ENCODE assay signal across 8 cellular contexts in genomic region chr4:121824171-121824527, GRCh38. TPM values are rescaled to one million over a fixed set of nuclear protein-coding genes. Genes with fewer than 3 reads are reported as not detected.
DNase-seq lines count a peak whose midpoint lies in the region; ATAC-seq, FAIRE-seq and TF ChIP-seq lines count a peak whose summit lies in the region.

No MANE protein-coding gene starts in this region.

- H3K4me1 ChIP-seq in small intestine (ENCODE audit: control insufficient read depth in 2 of 2, insufficient read depth in 1 of 2, low read depth in 1 of 2, low read length in 1 of 2) = peaks cover 0 to 4% of the 10 kb centered on the region in 2 donors

- DNase-seq in RWPE1 (ENCODE audit: low spot score) (no peak), fibroblast of villous mesenchyme (ENCODE audit: low read depth) (no peak), small intestine (no peak), NCI-H345 (lab: John Stamatoyannopoulos, UW) (no peak), KG1 (lab: John Stamatoyannopoulos, UW) (no peak), NCI-H2107 (lab: John Stamatoyannopoulos, UW) (no peak)

- H3K4me3 ChIP-seq in fibroblast of villous mesenchyme (ENCODE audit: low read depth, low read length) = peak overlapping the region; percentile 85
- peak overlapping the region; percentile 44 to 75 for H3K4me3 ChIP-seq in small intestine (ENCODE audit: low read depth in 1 of 2, low read length in 2 of 2)

- ATAC-seq in GM21367 (IDR thresholded peaks at IDR 0.05; ENCODE audit: unreplicated experiment) (peak; percentile 1), HG02973 (IDR thresholded peaks at IDR 0.05; ENCODE audit: unreplicated experiment) (no peak)

- FAIRE-seq in small intestine (lab: Jason Lieb, UNC) = no peak

- 3 to 5% (median 4%) methylated on average over 8 of the region's 8 CpGs for WGBS in small intestine, 3 donors

- peaks cover 0 to 3% of the 10 kb centered on the region in 2 donors for H3K36me3 ChIP-seq in small intestine (ENCODE audit: control insufficient read depth in 2 of 2, insufficient read depth in 2 of 2, low read length in 2 of 2)

- H3K27me3 ChIP-seq in small intestine (ENCODE audit: control insufficient read depth in 2 of 2, insufficient read depth in 2 of 2, low read length in 2 of 2) = no peaks in the 10 kb centered on the region

- POLR2A ChIA-PET in RWPE1 (lab: Yijun Ruan, JAX; ENCODE audit: low non-redundant PET) = no interaction called here

- TF ChIP-seq CTCF in RWPE1 (conservative IDR thresholded peaks at IDR 0.05; ENCODE audit: low read depth) = no peak
- no peak for TF ChIP-seq CTCF in fibroblast of villous mesenchyme (IDR thresholded peaks at IDR 0.05; ENCODE audit: insufficient read depth, low read depth, low read length)

- CTCF ChIA-PET in RWPE1 (lab: Yijun Ruan, JAX) = interaction anchor here (0.6 to 1.4 kb wide), 4 partner anchors 17 to 426 kb away, joined by 3 to 7 read pairs (median 3); partner anchors contain the start of gene EXOSC9

- H3K9me3 ChIP-seq in small intestine (ENCODE audit: control insufficient read depth, low read depth) = no peaks in the 10 kb centered on the region

- H3K27ac ChIP-seq in RWPE1 (peak overlapping the region; percentile 90), small intestine (ENCODE audit: low read depth in 1 of 2, low read length in 1 of 2) (peak overlapping the region in 1 of 2 donors; percentile 87)

RNA-seq across cellular contexts. Expression of gene CCNA2, which starts 0.5 kb away (rescaled TPM):
- total RNA-seq in fibroblast of villous mesenchyme = 27.1 and 54.0 TPM in 2 replicates
- 10 to 100 TPM in 1 of 3 donors, 1 to 10 TPM in 2; 2.2 to 29.8 (median 5.4) TPM for polyA plus RNA-seq in small intestine

RNA-seq across cellular contexts. Expression of gene EXOSC9, which starts 23.0 kb away (rescaled TPM):
- total RNA-seq in fibroblast of villous mesenchyme = 27.1 and 34.5 TPM in 2 replicates
- polyA plus RNA-seq in small intestine = 10 to 100 TPM in 2 of 3 donors, 1 to 10 TPM in 1; 9.8 to 20.7 (median 13.5) TPM

RNA-seq across cellular contexts. Expression of gene BBS7, which starts 46.1 kb away (rescaled TPM):
- 23.2 and 29.4 TPM in 2 replicates for total RNA-seq in fibroblast of villous mesenchyme
- polyA plus RNA-seq in small intestine = 1 to 10 TPM; 3.5 to 9.8 (median 5.8) TPM

RNA-seq across cellular contexts. Expression of gene SMIM43, which starts 59.2 kb away (rescaled TPM):
- 0.43 and 0.64 TPM in 2 replicates for total RNA-seq in fibroblast of villous mesenchyme
- polyA plus RNA-seq in small intestine = under 1 TPM in 1 of 3 donors, not detected in 2; 0.19 TPM
